6 cellular contexts compared by ENCODE assay signal in genomic region chr19:45682117-45682516, GRCh38. TPM values are rescaled to one million over a fixed set of nuclear protein-coding genes. Genes with fewer than 3 reads are reported as not detected.
DNase-seq lines count a peak whose midpoint lies in the region; ATAC-seq and TF ChIP-seq lines count a peak whose summit lies in the region.

No MANE protein-coding gene starts in this region.

- no peaks in the 10 kb centered on the region for H4K20me1 ChIP-seq in SK-N-SH (ENCODE audit: insufficient read depth)

- no peaks in the 10 kb centered on the region for H3K9me3 ChIP-seq in SK-N-SH

- ATAC-seq in SK-N-SH treated with all-trans-retinoic acid at 6 μM for 48 hours (no peak), HG03175 (IDR thresholded peaks at IDR 0.05; ENCODE audit: unreplicated experiment) (no peak), HG02885 (IDR thresholded peaks at IDR 0.05; ENCODE audit: poor library complexity, unreplicated experiment) (no peak)
- no peak for ATAC-seq in stimulated activated naive B cell treated with anti-CD40 and anti-IgM and Interleukin-4, amounts not matched to agents 10 μg/mL and 1 μg/mL and 100 μg/mL, for 72 hours (replicated peaks)

- WGBS in SK-N-SH (ENCODE audit: low lambda C conversion rate), result 90% methylated on average over 8 of the region's 8 CpGs

- H3K27me3 ChIP-seq in SK-N-SH (ENCODE audit: insufficient read depth) (no peaks in the 10 kb centered on the region), dorsolateral prefrontal cortex (peaks cover 0 to 32% (median 20%) of the 10 kb centered on the region in 45 donors)

- no peaks in the 10 kb centered on the region for H3K79me2 ChIP-seq in SK-N-SH (ENCODE audit: insufficient read depth)

- no peak for TF ChIP-seq EP300 in SK-N-SH (IDR thresholded peaks at IDR 0.05; ENCODE audit: borderline replicate concordance in 1 of 2, low read depth in 1 of 2, low read length in 1 of 2)

- intact Hi-C loops in dorsolateral prefrontal cortex (cut with DNase I), result loop anchor here in 1 of 2 donors (5.0 kb wide), 1 partner anchor 155 kb away; no protein-coding TSS in a partner anchor

- peaks cover 27% of the 10 kb centered on the region for H3F3A ChIP-seq in SK-N-SH (replicated peaks; ENCODE audit: insufficient read depth)

- H3K4me3 Mint-ChIP-seq in stimulated activated naive B cell treated with anti-CD40 and anti-IgM and Interleukin-4, amounts not matched to agents 10 μg/mL and 1 μg/mL and 100 μg/mL, for 72 hours, result no peak overlapping the region

- H3K4me2 ChIP-seq in SK-N-SH, result peak overlapping the region; percentile 82

- H3K9me2 ChIP-seq in SK-N-SH, result no peaks in the 10 kb centered on the region

- TF ChIP-seq CTCF in SK-N-SH (IDR thresholded peaks at IDR 0.05), result no peak
- TF ChIP-seq CTCF in dorsolateral prefrontal cortex (IDR thresholded peaks at IDR 0.05 in 54 of 56, conservative IDR thresholded peaks at IDR 0.05 in 2 of 56; ENCODE audit: low read depth in 1 of 56, partially characterized antibody in 56 of 56), result no peak

- H3K27ac ChIP-seq in SK-N-SH (ENCODE audit: low read depth in 2 of 2, low read length in 1 of 2), result peak overlapping the region; percentile 34 to 36; a peak in 3 of 4 replicates
- H3K27ac ChIP-seq in dorsolateral prefrontal cortex, result peak overlapping the region; percentile 75 to 100 (median 97)

- CTCF ChIA-PET in SK-N-SH (lab: Yijun Ruan, JAX), result interaction anchor here (0.7 to 9.0 kb wide), 15 partner anchors 10 to 243 kb away, joined by 3 to 106 read pairs (median 3); partner anchors contain the start of genes GIPR, QPCTL, SIX5 and SNRPD2

- peaks cover 0 to 11% of the 10 kb centered on the region in 2 experiments; a peak in 1 of 4 replicates for H3K4me1 ChIP-seq in SK-N-SH (ENCODE audit: control insufficient read depth in 1 of 2, insufficient read depth in 2 of 2, low read depth in 1 of 2, low read length in 1 of 2)

- H3K27ac Mint-ChIP-seq in stimulated activated naive B cell treated with anti-CD40 and anti-IgM and Interleukin-4, amounts not matched to agents 10 μg/mL and 1 μg/mL and 100 μg/mL, for 72 hours, result peak overlapping the region; percentile 22

- H3K36me3 ChIP-seq in SK-N-SH (replicated peaks in 1 of 2; ENCODE audit: control insufficient read depth in 1 of 2, insufficient read depth in 2 of 2, low read length in 1 of 2), result peaks cover 20 to 23% of the 10 kb centered on the region in 2 experiments

- H3K36me3 Mint-ChIP-seq in stimulated activated naive B cell treated with anti-CD40 and anti-IgM and Interleukin-4, amounts not matched to agents 10 μg/mL and 1 μg/mL and 100 μg/mL, for 72 hours, result peaks cover 32 to 43% of the 10 kb centered on the region in 2 donors

- H3K4me3 ChIP-seq in SK-N-SH (ENCODE audit: low read depth in 2 of 2, low read length in 1 of 2), result peak overlapping the region in 1 of 2 experiments; percentile 64; a peak in 1 of 4 replicates
- H3K4me3 ChIP-seq in dorsolateral prefrontal cortex, result peak overlapping the region in 48 of 59 donors; percentile 23 to 70 (median 54)

- POLR2A ChIA-PET in SK-N-SH (lab: Yijun Ruan, JAX), result no interaction called here

- no peak for TF ChIP-seq RAD21 in SK-N-SH (IDR thresholded peaks at IDR 0.05; ENCODE audit: low read length)

- H3K9me3 Mint-ChIP-seq in stimulated activated naive B cell treated with anti-CD40 and anti-IgM and Interleukin-4, amounts not matched to agents 10 μg/mL and 1 μg/mL and 100 μg/mL, for 72 hours, result no peaks in the 10 kb centered on the region

- DNase-seq in SK-N-SH (no peak), dorsolateral prefrontal cortex (no peak)
- DNase-seq in stimulated activated naive B cell treated with anti-CD40 and anti-IgM and Interleukin-4, amounts not matched to agents 10 μg/mL and 1 μg/mL and 100 μg/mL, for 72 hours, result no peak

- peak overlapping the region; percentile 69; the same call in 1 of the 2 replicates for H2AFZ ChIP-seq in SK-N-SH (ENCODE audit: low read depth)

- H3K4me1 Mint-ChIP-seq in stimulated activated naive B cell treated with anti-CD40 and anti-IgM and Interleukin-4, amounts not matched to agents 10 μg/mL and 1 μg/mL and 100 μg/mL, for 72 hours, result peaks cover 13 to 27% of the 10 kb centered on the region in 2 donors

- no peak overlapping the region for H3K9ac ChIP-seq in SK-N-SH

- H3K27me3 Mint-ChIP-seq in stimulated activated naive B cell treated with anti-CD40 and anti-IgM and Interleukin-4, amounts not matched to agents 10 μg/mL and 1 μg/mL and 100 μg/mL, for 72 hours, result peaks cover 18 to 23% of the 10 kb centered on the region in 2 donors

TF ChIP-seq in SK-N-SH, 30 proteins besides CTCF, POLR2A, EP300 and RAD21 (continues in another document):
- no peak for TF ChIP-seq CHD2 (IDR thresholded peaks at IDR 0.05; ENCODE audit: low read length, partially characterized antibody)
- no peak for TF ChIP-seq NFIC (IDR thresholded peaks at IDR 0.05; ENCODE audit: borderline replicate concordance)
- no peak for TF ChIP-seq ZBTB33 (IDR thresholded peaks at IDR 0.05; ENCODE audit: borderline replicate concordance, low read depth)
- TF ChIP-seq YY1 (IDR thresholded peaks at IDR 0.05; ENCODE audit: low read depth), result no peak
- TF ChIP-seq NRF1 (IDR thresholded peaks at IDR 0.05; ENCODE audit: low read depth, low read length), result no peak
- no peak for TF ChIP-seq GABPA (IDR thresholded peaks at IDR 0.05; ENCODE audit: low read depth)

TF ChIP-seq in SK-N-SH treated with all-trans-retinoic acid at 6 μM for 48 hours, 23 proteins besides CTCF, POLR2A, EP300 and RAD21 (continues in another document):
- TF ChIP-seq ESRRG (CRISPR knock-in tag; IDR thresholded peaks at IDR 0.05) (no peak), PPARA (CRISPR knock-in tag; IDR thresholded peaks at IDR 0.05; ENCODE audit: borderline replicate concordance) (no peak), ZFP30 (CRISPR knock-in tag; IDR thresholded peaks at IDR 0.05) (no peak), POU6F1 (CRISPR knock-in tag; IDR thresholded peaks at IDR 0.05; ENCODE audit: borderline replicate concordance, low read depth) (no peak), ZNF70 (CRISPR knock-in tag; IDR thresholded peaks at IDR 0.05) (no peak), RARB (CRISPR knock-in tag; IDR thresholded peaks at IDR 0.05) (no peak), ZNF8 (CRISPR knock-in tag; IDR thresholded peaks at IDR 0.05) (no peak), CSRNP3 (CRISPR knock-in tag; IDR thresholded peaks at IDR 0.05) (no peak), OSR1 (CRISPR knock-in tag; IDR thresholded peaks at IDR 0.05) (no peak), ARNTL (CRISPR knock-in tag; IDR thresholded peaks at IDR 0.05; ENCODE audit: borderline replicate concordance, low read depth) (no peak), GLIS3 (CRISPR knock-in tag; IDR thresholded peaks at IDR 0.05) (no peak), SNAI2 (CRISPR knock-in tag; IDR thresholded peaks at IDR 0.05) (no peak), TOX (CRISPR knock-in tag; IDR thresholded peaks at IDR 0.05; ENCODE audit: borderline replicate concordance) (no peak), CSDC2 (CRISPR knock-in tag; IDR thresholded peaks at IDR 0.05) (no peak), BACH2 (CRISPR knock-in tag; IDR thresholded peaks at IDR 0.05; ENCODE audit: borderline replicate concordance) (no peak)

RNA-seq across cellular contexts. Expression of gene SNRPD2, which starts 9.6 kb away (rescaled TPM):
- polyA plus RNA-seq in SK-N-SH (2012; rRNA removed), result 1,248 and 1,471 TPM in 2 replicates
- polyA plus RNA-seq in SK-N-SH (2012; cell fraction: cytosol; rRNA removed), result 1,523 and 1,646 TPM in 2 replicates
- polyA plus RNA-seq in SK-N-SH (2012; cell fraction: nucleus; rRNA removed), result 342 and 654 TPM in 2 replicates
- total RNA-seq in dorsolateral prefrontal cortex, result 100 to 1,000 TPM; 125 to 259 (median 201) TPM

RNA-seq across cellular contexts. Expression of gene QPCTL, which starts 10.3 kb away (rescaled TPM):
- 17.6 and 19.1 TPM in 2 replicates for polyA plus RNA-seq in SK-N-SH (2012; rRNA removed)
- 6.5 and 10.1 TPM in 2 replicates for polyA plus RNA-seq in SK-N-SH (2012; cell fraction: cytosol; rRNA removed)
- 35.0 and 38.2 TPM in 2 replicates for polyA plus RNA-seq in SK-N-SH (2012; cell fraction: nucleus; rRNA removed)
- total RNA-seq in dorsolateral prefrontal cortex, result 10 to 100 TPM in 31 of 120 experiments, 1 to 10 TPM in 89; 3.0 to 16.5 (median 8.6) TPM

RNA-seq across cellular contexts. Expression of gene GIPR, which starts 14.1 kb away (rescaled TPM):
- polyA plus RNA-seq in SK-N-SH (2012; rRNA removed), result 1.3 and 1.4 TPM in 2 replicates
- polyA plus RNA-seq in SK-N-SH (2012; cell fraction: cytosol; rRNA removed), result 0.22 and 0.35 TPM in 2 replicates
- 9.1 and 9.2 TPM in 2 replicates for polyA plus RNA-seq in SK-N-SH (2012; cell fraction: nucleus; rRNA removed)
- 10 to 100 TPM in 16 of 120 experiments, 1 to 10 TPM in 91, under 1 TPM in 12, not detected in 1; 0.29 to 22.2 (median 3.7) TPM for total RNA-seq in dorsolateral prefrontal cortex

RNA-seq across cellular contexts. Expression of gene EML2, which starts 42.9 kb away (rescaled TPM):
- polyA plus RNA-seq in SK-N-SH (2012; rRNA removed), result 10.3 and 12.4 TPM in 2 replicates
- 4.0 and 7.6 TPM in 2 replicates for polyA plus RNA-seq in SK-N-SH (2012; cell fraction: cytosol; rRNA removed)
- polyA plus RNA-seq in SK-N-SH (2012; cell fraction: nucleus; rRNA removed), result 24.4 and 27.6 TPM in 2 replicates
- 100 to 1,000 TPM in 112 of 120 experiments, 10 to 100 TPM in 8; 86.4 to 266 (median 132) TPM for total RNA-seq in dorsolateral prefrontal cortex

RNA-seq across cellular contexts. Expression of gene FBXO46, which starts 48.6 kb away (rescaled TPM):
- polyA plus RNA-seq in SK-N-SH (2012; rRNA removed), result 2.8 and 5.6 TPM in 2 replicates
- polyA plus RNA-seq in SK-N-SH (2012; cell fraction: cytosol; rRNA removed), result 2.5 and 3.9 TPM in 2 replicates
- polyA plus RNA-seq in SK-N-SH (2012; cell fraction: nucleus; rRNA removed), result 20.4 and 25.2 TPM in 2 replicates
- 10 to 100 TPM in 119 of 120 experiments, 1 to 10 TPM in 1; 9.1 to 29.5 (median 17.4) TPM for total RNA-seq in dorsolateral prefrontal cortex
